ENCODE assay signal across 8 cellular contexts in the genomic region with DNA sequence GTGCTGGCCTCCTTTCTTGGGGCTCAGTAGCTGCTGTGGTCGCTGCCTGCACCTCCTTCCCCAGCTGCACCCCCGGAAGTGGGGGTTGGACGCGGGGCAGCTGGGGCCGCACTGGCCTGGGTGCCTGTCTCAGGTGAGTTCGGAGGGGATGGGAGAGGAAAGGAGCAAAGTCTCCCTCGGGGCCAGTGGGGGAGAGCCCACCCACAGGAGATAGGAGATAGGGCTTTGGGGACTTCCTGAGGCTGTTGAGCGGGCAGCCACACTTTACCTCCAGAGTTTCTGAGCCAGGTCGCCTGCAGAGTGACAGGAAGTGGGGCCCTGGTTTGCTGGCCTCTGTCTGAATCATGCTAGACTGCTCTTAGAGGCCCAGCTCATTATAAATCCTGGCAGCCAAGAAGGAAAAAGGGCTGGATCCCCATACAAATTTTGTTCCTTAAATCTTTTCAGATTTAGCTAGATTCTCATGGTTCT. TPM values are rescaled to one million over a fixed set of nuclear protein-coding genes. Genes with fewer than 3 reads are reported as not detected.
DNase-seq lines count a peak whose midpoint lies in the region; ATAC-seq, FAIRE-seq and TF ChIP-seq lines count a peak whose summit lies in the region.

No MANE protein-coding gene starts in this region.

- H3K4me2 ChIP-seq in DND-41 (ENCODE audit: insufficient read depth, low read length), result peak overlapping the region; percentile 57

- no peaks in the 10 kb centered on the region for H3K27me3 ChIP-seq in DND-41 (ENCODE audit: insufficient read depth, low read length, poor library complexity)
- no peaks in the 10 kb centered on the region for H3K27me3 ChIP-seq in tibial artery

- H3K27ac ChIP-seq in DND-41 (ENCODE audit: low read length) (peak overlapping the region; percentile 93), tibial artery (no peak overlapping the region)

- FAIRE-seq in frontal cortex (lab: Jason Lieb, UNC), result no peak

- ATAC-seq in DND-41 (ENCODE audit: insufficient read depth, low read depth) (peak; percentile 81), HG03469 (IDR thresholded peaks at IDR 0.05; ENCODE audit: unreplicated experiment) (peak; percentile 36), mucosa of descending colon (peak; percentile 23)

- intact Hi-C loops in mucosa of descending colon (cut with DNase I, micrococcal nuclease), result no loop called here
- intact Hi-C loops in tibial artery (cut with DNase I; ENCODE audit: low total_unique reads), result no loop called here

- peaks cover 91% of the 10 kb centered on the region for H3K79me2 ChIP-seq in DND-41 (ENCODE audit: insufficient read depth, low read length)

- peak; percentile 89 for DNase-seq in DND-41
- DNase-seq in GM20000 (ENCODE audit: low spot score), result peak; percentile 70
- peak; percentile 61 to 72 for DNase-seq in activated CD4-positive, alpha-beta T cell treated with anti-CD3 and anti-CD28 coated beads, Interleukin-2, amount 50 U/mL, for 48 hours
- peak in 2 of 3 donors; percentile 50 to 61 for DNase-seq in mucosa of descending colon
- no peak for DNase-seq in NCI-H1417 treated with DMSO at 0.1 percent for 48 hours (lab: John Stamatoyannopoulos, UW)
- no peak for DNase-seq in frontal cortex (ENCODE audit: low spot score in 2 of 2)
- DNase-seq in tibial artery, result no peak

- H3K9me3 ChIP-seq in DND-41 (ENCODE audit: insufficient read depth, low read length, severe bottlenecking) (no peaks in the 10 kb centered on the region), mucosa of descending colon (no peaks in the 10 kb centered on the region), tibial artery (no peaks in the 10 kb centered on the region)

- H3K4me1 ChIP-seq in DND-41 (ENCODE audit: insufficient read depth, low read length) (peaks cover 99% of the 10 kb centered on the region), mucosa of descending colon (ENCODE audit: low read depth) (peaks cover 47% of the 10 kb centered on the region), tibial artery (peaks cover 0 to 31% (median 12%) of the 10 kb centered on the region in 4 donors)

- TF ChIP-seq CTCF in DND-41 (IDR thresholded peaks at IDR 0.05; ENCODE audit: borderline replicate concordance, extremely low read depth, low read length, poor library complexity, severe bottlenecking) (peak; percentile 9), GM20000 (IDR thresholded peaks at IDR 0.05; ENCODE audit: extremely low read depth, missing control alignments) (no peak), mucosa of descending colon (IDR thresholded peaks at IDR 0.05) (no peak), tibial artery (IDR thresholded peaks at IDR 0.05) (no peak)

- H4K20me1 ChIP-seq in DND-41 (ENCODE audit: insufficient read depth, low read length), result no peaks in the 10 kb centered on the region

- H3K4me3 ChIP-seq in DND-41 (ENCODE audit: low read depth in 1 of 2, low read length in 2 of 2), result peak overlapping the region in 1 of 2 experiments; percentile 40; a peak in 2 of 4 replicates
- no peak overlapping the region for H3K4me3 ChIP-seq in mucosa of descending colon
- H3K4me3 ChIP-seq in tibial artery, result no peak overlapping the region

- peak overlapping the region; percentile 24; the same call in 1 of the 2 replicates for H2AFZ ChIP-seq in DND-41 (ENCODE audit: low read depth, low read length)

- peak overlapping the region; percentile 50 for H3K9ac ChIP-seq in DND-41 (ENCODE audit: low read depth, low read length)

- H3K36me3 ChIP-seq in DND-41 (ENCODE audit: insufficient read depth, low read length) (peaks cover 21% of the 10 kb centered on the region; the same call in 1 of the 2 replicates), mucosa of descending colon (ENCODE audit: low read depth) (no peaks in the 10 kb centered on the region), tibial artery (no peaks in the 10 kb centered on the region)

RNA-seq across cellular contexts. Expression of gene MBP, which starts 8.1 kb away (rescaled TPM):
- total RNA-seq in mucosa of descending colon (10 to 100 TPM; 37.9 to 48.5 (median 47.4) TPM), frontal cortex (7.7 TPM)

Comparison
In these comparisons a context has a peak if more than half of its experiments do, and no peak if none do; other contexts are left out.
1. ATAC-seq: peak in every context shown above with its lines; median percentile 81 in DND-41; 36 in HG03469; 23 in mucosa of descending colon.
2. DNase-seq: peak in DND-41 (single experiment), GM20000 (single experiment), activated CD4-positive, alpha-beta T cell treated with anti-CD3 and anti-CD28 coated beads, Interleukin-2, amount 50 U/mL, for 48 hours (2 of 2) and mucosa of descending colon (2 of 3); none in NCI-H1417 treated with DMSO at 0.1 percent for 48 hours (single experiment), frontal cortex (0 of 2) and tibial artery (0 of 2).